ENCODE assay signal across 8 cellular contexts in genomic region chrX:47218920-47219815, GRCh38. TPM values are rescaled to one million over a fixed set of nuclear protein-coding genes. Genes with fewer than 3 reads are reported as not detected.
DNase-seq lines count a peak whose midpoint lies in the region; ATAC-seq, FAIRE-seq and TF ChIP-seq lines count a peak whose summit lies in the region.

No MANE protein-coding gene starts in this region.

- no peaks in the 10 kb centered on the region for H3K27me3 Mint-ChIP-seq in CD4-positive, CD25-positive, alpha-beta regulatory T cell
- no peaks in the 10 kb centered on the region for H3K27me3 Mint-ChIP-seq in effector memory CD8-positive, alpha-beta T cell

- peak overlapping the region; percentile 78 to 88 for H3K9ac ChIP-seq in mucosa of rectum (ENCODE audit: low read depth in 1 of 2, low read length in 2 of 2)

- TF ChIP-seq POLR2A in stomach (IDR thresholded peaks at IDR 0.05) = no peak

- peak overlapping the region; percentile 79 for H3K4me3 ChIP-seq in CD4-positive, CD25-positive, alpha-beta regulatory T cell (ENCODE audit: low read depth, low read length)
- H3K4me3 ChIP-seq in mucosa of rectum (ENCODE audit: low read length in 2 of 2) = peak overlapping the region; percentile 84 to 91
- H3K4me3 ChIP-seq in stomach = peak overlapping the region; percentile 81 to 85 (median 84)

- H3K27me3 ChIP-seq in CD4-positive, CD25-positive, alpha-beta regulatory T cell (ENCODE audit: control insufficient read depth, insufficient read depth, low read length) = no peaks in the 10 kb centered on the region
- H3K27me3 ChIP-seq in mucosa of rectum (ENCODE audit: control insufficient read depth in 2 of 2, insufficient read depth in 2 of 2, low read length in 2 of 2) = no peaks in the 10 kb centered on the region
- no peaks in the 10 kb centered on the region for H3K27me3 ChIP-seq in stomach

- DNase-seq in CD4-positive, CD25-positive, alpha-beta regulatory T cell = peak in 2 of 3 donors; percentile 40 to 55
- peak; percentile 10 for DNase-seq in HTR-8/SVneo (ENCODE audit: insufficient read length, low spot score)
- DNase-seq in activated CD4-positive, alpha-beta T cell treated with anti-CD3 and anti-CD28 coated beads, Interleukin-2, amount 50 U/mL, for 4 hours = peak; percentile 16 to 20
- DNase-seq in effector memory CD8-positive, alpha-beta T cell = peak; percentile 20 to 31 (median 24)
- no peak for DNase-seq in stomach
- no peak for DNase-seq in DMS153 treated with DMSO at 0.1 percent for 48 hours (lab: John Stamatoyannopoulos, UW; ENCODE audit: unreplicated experiment)

- no peak for TF ChIP-seq EP300 in stomach (IDR thresholded peaks at IDR 0.05)

- no peak for TF ChIP-seq CTCF in stomach (IDR thresholded peaks at IDR 0.05)

- no peaks in the 10 kb centered on the region for H3K9me3 ChIP-seq in CD4-positive, CD25-positive, alpha-beta regulatory T cell (ENCODE audit: control insufficient read depth in 2 of 2, low read length in 2 of 2)
- H3K9me3 ChIP-seq in mucosa of rectum (ENCODE audit: control insufficient read depth in 2 of 2, low read length in 2 of 2) (no peaks in the 10 kb centered on the region), stomach (no peaks in the 10 kb centered on the region)

- WGBS in stomach, 5 donors = 1 to 15% (median 2%) methylated on average over 19 to 52 of the region's 60 CpGs

- H3K9me3 Mint-ChIP-seq in CD4-positive, CD25-positive, alpha-beta regulatory T cell = no peaks in the 10 kb centered on the region
- no peaks in the 10 kb centered on the region for H3K9me3 Mint-ChIP-seq in effector memory CD8-positive, alpha-beta T cell

- no peak for ATAC-seq in CD4-positive, CD25-positive, alpha-beta regulatory T cell (ENCODE audit: low read depth in 2 of 2)
- no peak for ATAC-seq in effector memory CD8-positive, alpha-beta T cell (replicated peaks)
- ATAC-seq in HG03457 (IDR thresholded peaks at IDR 0.05; ENCODE audit: unreplicated experiment) = no peak

- peak overlapping the region; percentile 84 to 98 (median 91) for H3K4me3 Mint-ChIP-seq in CD4-positive, CD25-positive, alpha-beta regulatory T cell
- H3K4me3 Mint-ChIP-seq in effector memory CD8-positive, alpha-beta T cell = peak overlapping the region; percentile 89

- H3K36me3 ChIP-seq in CD4-positive, CD25-positive, alpha-beta regulatory T cell (ENCODE audit: control insufficient read depth, insufficient read depth, low read length) = peaks cover 23% of the 10 kb centered on the region
- H3K36me3 ChIP-seq in mucosa of rectum (ENCODE audit: control insufficient read depth in 2 of 2, insufficient read depth in 2 of 2, low read length in 2 of 2) (peaks cover 35 to 37% of the 10 kb centered on the region in 2 donors), stomach (peaks cover 16 to 39% (median 38%) of the 10 kb centered on the region in 4 donors)

- no peak for FAIRE-seq in HTR-8/SVneo (lab: Jason Lieb, UNC)

- peak overlapping the region; percentile 93 to 99 (median 97) for H3K27ac Mint-ChIP-seq in CD4-positive, CD25-positive, alpha-beta regulatory T cell
- H3K27ac Mint-ChIP-seq in effector memory CD8-positive, alpha-beta T cell = peak overlapping the region; percentile 99

- H3K27ac ChIP-seq in CD4-positive, CD25-positive, alpha-beta regulatory T cell (ENCODE audit: insufficient read depth, low read length, poor library complexity, severe bottlenecking) = peak overlapping the region; percentile 97
- H3K27ac ChIP-seq in mucosa of rectum (ENCODE audit: low read depth in 2 of 2, low read length in 2 of 2) (peak overlapping the region; percentile 87 to 93), stomach (peak overlapping the region; percentile 93 to 97 (median 96))

- H3K36me3 Mint-ChIP-seq in CD4-positive, CD25-positive, alpha-beta regulatory T cell = peaks cover 30% of the 10 kb centered on the region
- H3K36me3 Mint-ChIP-seq in effector memory CD8-positive, alpha-beta T cell (ENCODE audit: insufficient read depth) = peaks cover 55% of the 10 kb centered on the region

- peaks cover 12 to 56% (median 26%) of the 10 kb centered on the region in 4 donors for H3K4me1 Mint-ChIP-seq in CD4-positive, CD25-positive, alpha-beta regulatory T cell
- peaks cover 33 to 39% of the 10 kb centered on the region in 2 donors for H3K4me1 Mint-ChIP-seq in effector memory CD8-positive, alpha-beta T cell (ENCODE audit: low read depth in 2 of 2)

- intact Hi-C loops in stomach (cut with DNase I; ENCODE audit: low total_unique reads) = no loop called here

- H3K4me1 ChIP-seq in CD4-positive, CD25-positive, alpha-beta regulatory T cell (ENCODE audit: control insufficient read depth, insufficient read depth, low read length, poor library complexity, severe bottlenecking) = peaks cover 26% of the 10 kb centered on the region
- H3K4me1 ChIP-seq in mucosa of rectum (ENCODE audit: control insufficient read depth in 2 of 2, insufficient read depth in 2 of 2, low read length in 2 of 2) (peaks cover 21 to 30% of the 10 kb centered on the region in 2 donors), stomach (peaks cover 0 to 41% (median 38%) of the 10 kb centered on the region in 4 donors)

RNA-seq across cellular contexts. Expression of gene CDK16, which starts 0.7 kb away (rescaled TPM):
- total RNA-seq in CD4-positive, CD25-positive, alpha-beta regulatory T cell = 186 TPM
- polyA plus RNA-seq in CD4-positive, CD25-positive, alpha-beta regulatory T cell = 10 to 100 TPM in 1 of 4 donors, 1 to 10 TPM in 3; 3.9 to 10.7 (median 7.2) TPM
- total RNA-seq in stomach = 100 to 1,000 TPM in 1 of 5 donors, 10 to 100 TPM in 4; 35.6 to 156 (median 57.8) TPM
- polyA plus RNA-seq in stomach = 10 to 100 TPM; 31.2 to 50.9 (median 38.6) TPM

RNA-seq across cellular contexts. Expression of gene USP11, which starts 13.6 kb away (rescaled TPM):
- 97.3 TPM for total RNA-seq in CD4-positive, CD25-positive, alpha-beta regulatory T cell
- 10 to 100 TPM; 46.0 to 69.2 (median 56.3) TPM for polyA plus RNA-seq in CD4-positive, CD25-positive, alpha-beta regulatory T cell
- 10 to 100 TPM in 4 of 5 donors, 1 to 10 TPM in 1; 6.4 to 52.3 (median 23.8) TPM for total RNA-seq in stomach
- 10 to 100 TPM; 13.9 to 20.6 (median 14.4) TPM for polyA plus RNA-seq in stomach

RNA-seq across cellular contexts. Expression of gene UBA1, which starts 25.5 kb away (rescaled TPM):
- total RNA-seq in CD4-positive, CD25-positive, alpha-beta regulatory T cell = 173 TPM
- 100 to 1,000 TPM; 163 to 210 (median 175) TPM for polyA plus RNA-seq in CD4-positive, CD25-positive, alpha-beta regulatory T cell
- 100 to 1,000 TPM in 3 of 5 donors, 10 to 100 TPM in 2; 66.8 to 278 (median 115) TPM for total RNA-seq in stomach
- polyA plus RNA-seq in stomach = 10 to 100 TPM; 59.3 to 81.4 (median 63.4) TPM

Comparison
In these comparisons a context has a peak if more than half of its experiments do, and no peak if none do; other contexts are left out.
1. DNase-seq: peak in CD4-positive, CD25-positive, alpha-beta regulatory T cell (2 of 3), HTR-8/SVneo (single experiment), activated CD4-positive, alpha-beta T cell treated with anti-CD3 and anti-CD28 coated beads, Interleukin-2, amount 50 U/mL, for 4 hours (2 of 2) and effector memory CD8-positive, alpha-beta T cell (3 of 3); none in stomach (single experiment) and DMS153 treated with DMSO at 0.1 percent for 48 hours (single experiment).
2. Peak in every context shown above with its lines, with median percentiles within 50 percentile points of each other: H3K27ac ChIP-seq and H3K4me3 ChIP-seq.